Comparison of ENCODE assay signal across 1 cellular context in the genomic region with DNA sequence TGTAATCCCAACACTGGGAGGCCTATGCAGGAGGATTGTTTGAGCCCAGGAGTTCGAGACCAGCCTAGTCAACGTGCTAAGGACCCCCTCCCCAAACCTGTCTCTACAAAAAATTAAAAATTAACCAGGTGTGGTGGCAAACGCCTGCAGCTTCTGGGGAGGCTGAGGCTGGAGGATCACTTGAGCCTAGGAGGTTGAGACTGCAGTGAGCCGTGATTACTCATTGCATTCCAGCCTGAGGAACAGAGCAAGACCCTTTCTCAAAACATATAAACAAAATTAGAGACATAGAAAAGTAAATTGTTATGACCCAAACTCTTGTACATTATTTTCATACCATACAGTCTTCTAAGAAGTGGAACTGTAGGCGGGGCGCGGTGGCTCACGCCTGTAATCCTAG.
TF ChIP-seq lines count a peak whose summit lies in the region.

No MANE protein-coding gene starts in this region.

TF ChIP-seq in HCT116, 20 proteins besides CTCF, POLR2A, EP300 and RAD21 (continued from another document):
- TF ChIP-seq, protein P1, sequence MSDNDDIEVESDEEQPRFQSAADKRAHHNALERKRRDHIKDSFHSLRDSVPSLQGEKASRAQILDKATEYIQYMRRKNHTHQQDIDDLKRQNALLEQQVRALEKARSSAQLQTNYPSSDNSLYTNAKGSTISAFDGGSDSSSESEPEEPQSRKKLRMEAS (IDR thresholded peaks at IDR 0.05) = no peak
- no peak for TF ChIP-seq SIN3A (IDR thresholded peaks at IDR 0.05; ENCODE audit: low read depth)
